In the genomic region with DNA sequence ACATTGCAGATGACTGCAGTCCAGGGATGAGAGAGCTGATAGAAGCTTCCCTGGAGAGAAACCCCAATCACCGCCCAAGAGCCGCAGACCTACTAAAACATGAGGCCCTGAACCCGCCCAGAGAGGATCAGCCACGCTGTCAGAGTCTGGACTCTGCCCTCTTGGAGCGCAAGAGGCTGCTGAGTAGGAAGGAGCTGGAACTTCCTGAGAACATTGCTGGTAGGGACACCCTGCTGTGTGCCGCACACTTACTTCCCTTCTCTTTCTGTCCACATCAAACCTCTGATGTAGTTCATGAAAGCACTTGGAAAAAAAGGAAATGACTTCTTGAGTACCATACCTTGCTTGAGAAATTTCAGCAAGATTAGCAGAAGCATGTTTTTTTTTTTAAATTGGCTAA, we compare ENCODE assay signal across 2 cellular contexts.
TF ChIP-seq lines count a peak whose summit lies in the region.

No MANE protein-coding gene starts in this region.

TF ChIP-seq in liver, 16 proteins besides CTCF, POLR2A, EP300 and RAD21:
- TF ChIP-seq SP1 (IDR thresholded peaks at IDR 0.05) (peak; percentile 13), HNF4G (IDR thresholded peaks at IDR 0.05) (no peak), YY1 (IDR thresholded peaks at IDR 0.05) (no peak)
- TF ChIP-seq, protein P1, sequence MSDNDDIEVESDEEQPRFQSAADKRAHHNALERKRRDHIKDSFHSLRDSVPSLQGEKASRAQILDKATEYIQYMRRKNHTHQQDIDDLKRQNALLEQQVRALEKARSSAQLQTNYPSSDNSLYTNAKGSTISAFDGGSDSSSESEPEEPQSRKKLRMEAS (IDR thresholded peaks at IDR 0.05), result peak; percentile 19

TF ChIP-seq in HepG2, 621 proteins besides CTCF, POLR2A, EP300 and RAD21:
- TF ChIP-seq MAFF (IDR thresholded peaks at IDR 0.05; ENCODE audit: low read depth, low read length) (no peak), ZBTB8A (CRISPR knock-in tag; IDR thresholded peaks at IDR 0.05; ENCODE audit: borderline replicate concordance, low read depth) (no peak), ZNF264 (CRISPR knock-in tag; IDR thresholded peaks at IDR 0.05) (no peak), ZNF451 (CRISPR knock-in tag; IDR thresholded peaks at IDR 0.05) (no peak), ZNF383 (CRISPR knock-in tag; IDR thresholded peaks at IDR 0.05; ENCODE audit: borderline replicate concordance) (no peak), SSRP1 (CRISPR knock-in tag; IDR thresholded peaks at IDR 0.05) (no peak), MZF1 (CRISPR knock-in tag; IDR thresholded peaks at IDR 0.05; ENCODE audit: borderline replicate concordance) (no peak), KLF6 (CRISPR knock-in tag; IDR thresholded peaks at IDR 0.05) (no peak), ISL2 (CRISPR knock-in tag; IDR thresholded peaks at IDR 0.05) (no peak)
- TF ChIP-seq, protein P2, sequence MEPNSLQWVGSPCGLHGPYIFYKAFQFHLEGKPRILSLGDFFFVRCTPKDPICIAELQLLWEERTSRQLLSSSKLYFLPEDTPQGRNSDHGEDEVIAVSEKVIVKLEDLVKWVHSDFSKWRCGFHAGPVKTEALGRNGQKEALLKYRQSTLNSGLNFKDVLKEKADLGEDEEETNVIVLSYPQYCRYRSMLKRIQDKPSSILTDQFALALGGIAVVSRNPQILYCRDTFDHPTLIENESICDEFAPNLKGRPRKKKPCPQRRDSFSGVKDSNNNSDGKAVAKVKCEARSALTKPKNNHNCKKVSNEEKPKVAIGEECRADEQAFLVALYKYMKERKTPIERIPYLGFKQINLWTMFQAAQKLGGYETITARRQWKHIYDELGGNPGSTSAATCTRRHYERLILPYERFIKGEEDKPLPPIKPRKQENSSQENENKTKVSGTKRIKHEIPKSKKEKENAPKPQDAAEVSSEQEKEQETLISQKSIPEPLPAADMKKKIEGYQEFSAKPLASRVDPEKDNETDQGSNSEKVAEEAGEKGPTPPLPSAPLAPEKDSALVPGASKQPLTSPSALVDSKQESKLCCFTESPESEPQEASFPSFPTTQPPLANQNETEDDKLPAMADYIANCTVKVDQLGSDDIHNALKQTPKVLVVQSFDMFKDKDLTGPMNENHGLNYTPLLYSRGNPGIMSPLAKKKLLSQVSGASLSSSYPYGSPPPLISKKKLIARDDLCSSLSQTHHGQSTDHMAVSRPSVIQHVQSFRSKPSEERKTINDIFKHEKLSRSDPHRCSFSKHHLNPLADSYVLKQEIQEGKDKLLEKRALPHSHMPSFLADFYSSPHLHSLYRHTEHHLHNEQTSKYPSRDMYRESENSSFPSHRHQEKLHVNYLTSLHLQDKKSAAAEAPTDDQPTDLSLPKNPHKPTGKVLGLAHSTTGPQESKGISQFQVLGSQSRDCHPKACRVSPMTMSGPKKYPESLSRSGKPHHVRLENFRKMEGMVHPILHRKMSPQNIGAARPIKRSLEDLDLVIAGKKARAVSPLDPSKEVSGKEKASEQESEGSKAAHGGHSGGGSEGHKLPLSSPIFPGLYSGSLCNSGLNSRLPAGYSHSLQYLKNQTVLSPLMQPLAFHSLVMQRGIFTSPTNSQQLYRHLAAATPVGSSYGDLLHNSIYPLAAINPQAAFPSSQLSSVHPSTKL (CRISPR knock-in tag; IDR thresholded peaks at IDR 0.05), result no peak
- TF ChIP-seq, protein P3, sequence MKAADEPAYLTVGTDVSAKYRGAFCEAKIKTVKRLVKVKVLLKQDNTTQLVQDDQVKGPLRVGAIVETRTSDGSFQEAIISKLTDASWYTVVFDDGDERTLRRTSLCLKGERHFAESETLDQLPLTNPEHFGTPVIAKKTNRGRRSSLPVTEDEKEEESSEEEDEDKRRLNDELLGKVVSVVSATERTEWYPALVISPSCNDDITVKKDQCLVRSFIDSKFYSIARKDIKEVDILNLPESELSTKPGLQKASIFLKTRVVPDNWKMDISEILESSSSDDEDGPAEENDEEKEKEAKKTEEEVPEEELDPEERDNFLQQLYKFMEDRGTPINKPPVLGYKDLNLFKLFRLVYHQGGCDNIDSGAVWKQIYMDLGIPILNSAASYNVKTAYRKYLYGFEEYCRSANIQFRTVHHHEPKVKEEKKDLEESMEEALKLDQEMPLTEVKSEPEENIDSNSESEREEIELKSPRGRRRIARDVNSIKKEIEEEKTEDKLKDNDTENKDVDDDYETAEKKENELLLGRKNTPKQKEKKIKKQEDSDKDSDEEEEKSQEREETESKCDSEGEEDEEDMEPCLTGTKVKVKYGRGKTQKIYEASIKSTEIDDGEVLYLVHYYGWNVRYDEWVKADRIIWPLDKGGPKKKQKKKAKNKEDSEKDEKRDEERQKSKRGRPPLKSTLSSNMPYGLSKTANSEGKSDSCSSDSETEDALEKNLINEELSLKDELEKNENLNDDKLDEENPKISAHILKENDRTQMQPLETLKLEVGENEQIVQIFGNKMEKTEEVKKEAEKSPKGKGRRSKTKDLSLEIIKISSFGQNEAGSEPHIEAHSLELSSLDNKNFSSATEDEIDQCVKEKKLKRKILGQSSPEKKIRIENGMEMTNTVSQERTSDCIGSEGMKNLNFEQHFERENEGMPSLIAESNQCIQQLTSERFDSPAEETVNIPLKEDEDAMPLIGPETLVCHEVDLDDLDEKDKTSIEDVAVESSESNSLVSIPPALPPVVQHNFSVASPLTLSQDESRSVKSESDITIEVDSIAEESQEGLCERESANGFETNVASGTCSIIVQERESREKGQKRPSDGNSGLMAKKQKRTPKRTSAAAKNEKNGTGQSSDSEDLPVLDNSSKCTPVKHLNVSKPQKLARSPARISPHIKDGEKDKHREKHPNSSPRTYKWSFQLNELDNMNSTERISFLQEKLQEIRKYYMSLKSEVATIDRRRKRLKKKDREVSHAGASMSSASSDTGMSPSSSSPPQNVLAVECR (CRISPR knock-in tag; IDR thresholded peaks at IDR 0.05; ENCODE audit: borderline replicate concordance), result no peak
- TF ChIP-seq, protein P4, sequence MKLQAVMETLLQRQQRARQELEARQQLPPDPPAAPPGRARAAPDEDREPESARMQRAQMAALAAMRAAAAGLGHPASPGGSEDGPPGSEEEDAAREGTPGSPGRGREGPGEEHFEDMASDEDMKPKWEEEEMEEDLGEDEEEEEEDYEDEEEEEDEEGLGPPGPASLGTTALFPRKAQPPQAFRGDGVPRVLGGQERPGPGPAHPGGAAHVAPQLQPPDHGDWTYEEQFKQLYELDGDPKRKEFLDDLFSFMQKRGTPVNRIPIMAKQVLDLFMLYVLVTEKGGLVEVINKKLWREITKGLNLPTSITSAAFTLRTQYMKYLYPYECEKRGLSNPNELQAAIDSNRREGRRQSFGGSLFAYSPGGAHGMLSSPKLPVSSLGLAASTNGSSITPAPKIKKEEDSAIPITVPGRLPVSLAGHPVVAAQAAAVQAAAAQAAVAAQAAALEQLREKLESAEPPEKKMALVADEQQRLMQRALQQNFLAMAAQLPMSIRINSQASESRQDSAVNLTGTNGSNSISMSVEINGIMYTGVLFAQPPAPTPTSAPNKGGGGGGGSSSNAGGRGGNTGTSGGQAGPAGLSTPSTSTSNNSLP (IDR thresholded peaks at IDR 0.05; ENCODE audit: low read depth, low read length), result no peak
- TF ChIP-seq, protein P5, sequence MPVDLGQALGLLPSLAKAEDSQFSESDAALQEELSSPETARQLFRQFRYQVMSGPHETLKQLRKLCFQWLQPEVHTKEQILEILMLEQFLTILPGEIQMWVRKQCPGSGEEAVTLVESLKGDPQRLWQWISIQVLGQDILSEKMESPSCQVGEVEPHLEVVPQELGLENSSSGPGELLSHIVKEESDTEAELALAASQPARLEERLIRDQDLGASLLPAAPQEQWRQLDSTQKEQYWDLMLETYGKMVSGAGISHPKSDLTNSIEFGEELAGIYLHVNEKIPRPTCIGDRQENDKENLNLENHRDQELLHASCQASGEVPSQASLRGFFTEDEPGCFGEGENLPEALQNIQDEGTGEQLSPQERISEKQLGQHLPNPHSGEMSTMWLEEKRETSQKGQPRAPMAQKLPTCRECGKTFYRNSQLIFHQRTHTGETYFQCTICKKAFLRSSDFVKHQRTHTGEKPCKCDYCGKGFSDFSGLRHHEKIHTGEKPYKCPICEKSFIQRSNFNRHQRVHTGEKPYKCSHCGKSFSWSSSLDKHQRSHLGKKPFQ (CRISPR knock-in tag; IDR thresholded peaks at IDR 0.05; ENCODE audit: insufficient replicate concordance), result no peak
- TF ChIP-seq, protein P6, sequence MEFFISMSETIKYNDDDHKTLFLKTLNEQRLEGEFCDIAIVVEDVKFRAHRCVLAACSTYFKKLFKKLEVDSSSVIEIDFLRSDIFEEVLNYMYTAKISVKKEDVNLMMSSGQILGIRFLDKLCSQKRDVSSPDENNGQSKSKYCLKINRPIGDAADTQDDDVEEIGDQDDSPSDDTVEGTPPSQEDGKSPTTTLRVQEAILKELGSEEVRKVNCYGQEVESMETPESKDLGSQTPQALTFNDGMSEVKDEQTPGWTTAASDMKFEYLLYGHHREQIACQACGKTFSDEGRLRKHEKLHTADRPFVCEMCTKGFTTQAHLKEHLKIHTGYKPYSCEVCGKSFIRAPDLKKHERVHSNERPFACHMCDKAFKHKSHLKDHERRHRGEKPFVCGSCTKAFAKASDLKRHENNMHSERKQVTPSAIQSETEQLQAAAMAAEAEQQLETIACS (CRISPR knock-in tag; IDR thresholded peaks at IDR 0.05), result no peak
